ENCODE assay signal across 4 cellular contexts in genomic region chr1:19849307-19849706, GRCh38. TPM values are rescaled to one million over a fixed set of nuclear protein-coding genes. Genes with fewer than 3 reads are reported as not detected.
"Had no signal": no experiment of that assay in that cellular context is flagged by ENCODE, and none has a peak within 500 bp of the region (broad histone marks: within the 10 kb centered on the region; RNA-seq: fewer than 3 reads in every experiment).

No MANE protein-coding gene starts in this region.

RNA-seq across cellular contexts. Expression of gene RNF186, which starts 34.2 kb away (rescaled TPM):
- total RNA-seq: LHCN-M2, M059J, MCF 10A, NCI-H460 had no signal
